ENCODE assay signal across 25 cellular contexts in genomic region chr21:45383111-45383614, GRCh38. TPM values are rescaled to one million over a fixed set of nuclear protein-coding genes. Genes with fewer than 3 reads are reported as not detected.
DNase-seq lines count a peak whose midpoint lies in the region; ATAC-seq and TF ChIP-seq lines count a peak whose summit lies in the region.
"Had no signal": no experiment of that assay in that cellular context is flagged by ENCODE, and none has a peak within 500 bp of the region (broad histone marks: within the 10 kb centered on the region; RNA-seq: fewer than 3 reads in every experiment).

No MANE protein-coding gene starts in this region.

- peak overlapping the region in 1 of 2 experiments; percentile 61 for H3K14ac ChIP-seq in mesenchymal stem cell (ENCODE audit: low read length in 2 of 2)

- H3K9ac ChIP-seq in mesenchymal stem cell (ENCODE audit: low read length), result no peak overlapping the region

- H3K27ac ChIP-seq in mesenchymal stem cell (ENCODE audit: low read length, poor library complexity, severe bottlenecking), result no peak overlapping the region
- no peak overlapping the region for H3K27ac ChIP-seq in aorta (ENCODE audit: low read depth in 1 of 2, low read length in 2 of 2)
- no peak overlapping the region for H3K27ac ChIP-seq in CD4-positive, alpha-beta memory T cell (ENCODE audit: low read depth, low read length)
- H3K27ac ChIP-seq: ascending aorta, skin epidermis, suprapubic skin, vagina had no signal

- H3K9me3 Mint-ChIP-seq in natural killer cell treated with Interleukin-12 subunit alpha and Interleukin-12 subunit beta and Interleukin-15 and Interleukin-18, amount 100 ng/mL, for 72 hours, result no peaks in the 10 kb centered on the region
- H3K9me3 Mint-ChIP-seq in natural killer cell (no peaks in the 10 kb centered on the region), glutamatergic neuron (ENCODE audit: unreplicated experiment) (peaks cover 7% of the 10 kb centered on the region)
- no peaks in the 10 kb centered on the region for H3K9me3 Mint-ChIP-seq in CD4-positive, alpha-beta memory T cell
- H3K9me3 Mint-ChIP-seq: activated naive CD4-positive, alpha-beta T cell treated with anti-CD3 and anti-CD28 coated beads for 36 hours; activated T-cell treated with anti-CD3 and anti-CD28 coated beads, Interleukin-2, amount 50 U/mL, for 24 hours; stimulated activated effector memory CD8-positive, alpha-beta T cell treated with anti-CD3 and anti-CD28 coated beads, Interleukin-12 subunit alpha, Interleukin-12 subunit beta, amount 100 ng/mL, for 72 hours had no signal

- no peak overlapping the region for H3K23ac ChIP-seq in mesenchymal stem cell (ENCODE audit: low read length in 2 of 2)

- no peak overlapping the region for H2BK15ac ChIP-seq in mesenchymal stem cell (ENCODE audit: low read depth, poor library complexity, severe bottlenecking)

- H3K18ac ChIP-seq in mesenchymal stem cell (ENCODE audit: low read depth in 1 of 2, low read length in 2 of 2), result no peak overlapping the region

- TF ChIP-seq CTCF in natural killer cell (IDR thresholded peaks at IDR 0.05) (no peak), glutamatergic neuron (IDR thresholded peaks at IDR 0.05; ENCODE audit: partially characterized antibody, unreplicated experiment) (no peak)

- no peak overlapping the region for H2BK12ac ChIP-seq in mesenchymal stem cell (ENCODE audit: low read length in 2 of 2)

- H4K91ac ChIP-seq in mesenchymal stem cell (ENCODE audit: low read length), result peak overlapping the region; percentile 5

- no peak overlapping the region for H2BK5ac ChIP-seq in mesenchymal stem cell (ENCODE audit: low read depth, low read length, poor library complexity, severe bottlenecking)

- no peak overlapping the region for H3K4me2 ChIP-seq in mesenchymal stem cell (ENCODE audit: low read length, poor library complexity, severe bottlenecking)

- ATAC-seq in natural killer cell treated with Interleukin-12 subunit alpha and Interleukin-12 subunit beta and Interleukin-15 and Interleukin-18, amount 100 ng/mL, for 72 hours, result peak in 1 of 2 donors; percentile 2
- ATAC-seq in natural killer cell, result no peak
- ATAC-seq in aorta (ENCODE audit: low FRiP score), result no peak
- ATAC-seq: naive thymus-derived CD8-positive, alpha-beta T cell; stimulated activated effector memory CD8-positive, alpha-beta T cell treated with anti-CD3 and anti-CD28 coated beads, Interleukin-12 subunit alpha, Interleukin-12 subunit beta, amount 100 ng/mL, for 72 hours had no signal

- no peaks in the 10 kb centered on the region for H3K4me1 Mint-ChIP-seq in natural killer cell treated with Interleukin-12 subunit alpha and Interleukin-12 subunit beta and Interleukin-15 and Interleukin-18, amount 100 ng/mL, for 72 hours (ENCODE audit: low read depth in 2 of 2)
- H3K4me1 Mint-ChIP-seq in natural killer cell, result no peaks in the 10 kb centered on the region
- H3K4me1 Mint-ChIP-seq in glutamatergic neuron (ENCODE audit: low read depth, unreplicated experiment), result peaks cover 4% of the 10 kb centered on the region
- no peaks in the 10 kb centered on the region for H3K4me1 Mint-ChIP-seq in CD4-positive, alpha-beta memory T cell
- H3K4me1 Mint-ChIP-seq: IgD-negative memory B cell; stimulated activated effector memory CD8-positive, alpha-beta T cell treated with anti-CD3 and anti-CD28 coated beads, Interleukin-12 subunit alpha, Interleukin-12 subunit beta, amount 100 ng/mL, for 72 hours had no signal

- no peak overlapping the region for H3K27ac Mint-ChIP-seq in natural killer cell treated with Interleukin-12 subunit alpha and Interleukin-12 subunit beta and Interleukin-15 and Interleukin-18, amount 100 ng/mL, for 72 hours
- H3K27ac Mint-ChIP-seq in natural killer cell (no peak overlapping the region), glutamatergic neuron (ENCODE audit: unreplicated experiment) (no peak overlapping the region)
- no peak overlapping the region for H3K27ac Mint-ChIP-seq in CD4-positive, alpha-beta memory T cell
- H3K27ac Mint-ChIP-seq: activated naive CD4-positive, alpha-beta T cell treated with anti-CD3 and anti-CD28 coated beads for 36 hours; activated T-cell treated with anti-CD3 and anti-CD28 coated beads, Interleukin-2, amount 50 U/mL, for 24 hours; IgD-negative memory B cell; stimulated activated effector memory CD8-positive, alpha-beta T cell treated with anti-CD3 and anti-CD28 coated beads, Interleukin-12 subunit alpha, Interleukin-12 subunit beta, amount 100 ng/mL, for 72 hours had no signal

- POLR2A ChIA-PET in CD4-positive, alpha-beta memory T cell (lab: Charles Lee; ENCODE audit: partially characterized antibody), result no interaction called here

- CTCF ChIA-PET in CD4-positive, alpha-beta memory T cell (lab: Charles Lee; ENCODE audit: partially characterized antibody), result no interaction called here

- DNase-seq in natural killer cell treated with Interleukin-12 subunit alpha and Interleukin-12 subunit beta and Interleukin-15 and Interleukin-18, amount 100 ng/mL, for 72 hours (ENCODE audit: low spot score), result peak; percentile 50
- DNase-seq in natural killer cell (no peak), glutamatergic neuron (peak; percentile 22), mesenchymal stem cell (no peak), aorta (peak; percentile 32 to 59), dermis blood vessel endothelial cell (no peak), GF-D8 (lab: John Stamatoyannopoulos, UW) (no peak)
- no peak for DNase-seq in CD4-positive, alpha-beta memory T cell
- DNase-seq: ACHN; activated CD4-positive, alpha-beta T cell treated with anti-CD3 and anti-CD28 coated beads for 1 hour; activated naive CD4-positive, alpha-beta T cell treated with anti-CD3 and anti-CD28 coated beads for 36 hours; activated T-cell treated with anti-CD3 and anti-CD28 coated beads, Interleukin-2, amount 50 U/mL, for 24 hours; cerebellar nuclear complex; foreskin fibroblast; NCI-H2107; NCI-H510A treated with DMSO at 0.1 percent for 48 hours; SHP77 treated with DMSO at 0.1 percent for 48 hours; stimulated activated CD4-positive, alpha-beta T cell treated with anti-CD3 and anti-CD28 coated beads, Interleukin-2, amount 100 ng/mL, for 24 hours had no signal

- H3K4me1 ChIP-seq in mesenchymal stem cell (ENCODE audit: control insufficient read depth, insufficient read depth, low read depth, low read length) (peaks cover 30% of the 10 kb centered on the region), aorta (ENCODE audit: control insufficient read depth in 1 of 2, insufficient read depth in 2 of 2, low read length in 2 of 2) (no peaks in the 10 kb centered on the region)
- H3K4me1 ChIP-seq in CD4-positive, alpha-beta memory T cell (ENCODE audit: insufficient read depth, low read length), result no peaks in the 10 kb centered on the region

- H3K4me3 ChIP-seq in mesenchymal stem cell (ENCODE audit: insufficient read depth in 1 of 2, low read depth in 1 of 2, low read length in 2 of 2) (no peak overlapping the region), aorta (ENCODE audit: low read length in 2 of 2) (no peak overlapping the region)
- H3K4me3 ChIP-seq in CD4-positive, alpha-beta memory T cell (ENCODE audit: low read length in 2 of 2), result no peak overlapping the region
- H3K4me3 ChIP-seq: ascending aorta, skin epidermis, suprapubic skin, vagina had no signal

- no peak overlapping the region for H2AFZ ChIP-seq in mesenchymal stem cell (ENCODE audit: low read depth, low read length)

- no peaks in the 10 kb centered on the region for H3K79me1 ChIP-seq in mesenchymal stem cell (replicated peaks; ENCODE audit: low read length, poor library complexity, severe bottlenecking)

- intact Hi-C loops in natural killer cell (cut with micrococcal nuclease) (no loop called here), aorta (cut with DNase I) (no loop called here)
- intact Hi-C loops in CD4-positive, alpha-beta memory T cell (cut with micrococcal nuclease), result no loop called here

- H3K4me3 Mint-ChIP-seq in natural killer cell treated with Interleukin-12 subunit alpha and Interleukin-12 subunit beta and Interleukin-15 and Interleukin-18, amount 100 ng/mL, for 72 hours, result no peak overlapping the region
- no peak overlapping the region for H3K4me3 Mint-ChIP-seq in natural killer cell
- H3K4me3 Mint-ChIP-seq in glutamatergic neuron (ENCODE audit: unreplicated experiment), result no peak overlapping the region
- H3K4me3 Mint-ChIP-seq in CD4-positive, alpha-beta memory T cell, result no peak overlapping the region
- H3K4me3 Mint-ChIP-seq: activated naive CD4-positive, alpha-beta T cell treated with anti-CD3 and anti-CD28 coated beads for 36 hours; activated T-cell treated with anti-CD3 and anti-CD28 coated beads, Interleukin-2, amount 50 U/mL, for 24 hours; naive thymus-derived CD8-positive, alpha-beta T cell; stimulated activated effector memory CD8-positive, alpha-beta T cell treated with anti-CD3 and anti-CD28 coated beads, Interleukin-12 subunit alpha, Interleukin-12 subunit beta, amount 100 ng/mL, for 72 hours had no signal

- H4K8ac ChIP-seq in mesenchymal stem cell (ENCODE audit: low read length), result peak overlapping the region; percentile 15

- no peak overlapping the region for H3K4ac ChIP-seq in mesenchymal stem cell (ENCODE audit: low read depth in 1 of 2, low read length in 2 of 2)

- peaks cover 0 to 5% of the 10 kb centered on the region in 2 experiments for H3K27me3 ChIP-seq in mesenchymal stem cell (ENCODE audit: control insufficient read depth in 1 of 2, insufficient read depth in 1 of 2, low read length in 2 of 2)
- no peaks in the 10 kb centered on the region for H3K27me3 ChIP-seq in aorta (ENCODE audit: control insufficient read depth in 1 of 2, insufficient read depth in 2 of 2, low read length in 1 of 2)
- H3K27me3 ChIP-seq in CD4-positive, alpha-beta memory T cell (ENCODE audit: insufficient read depth, low read length), result no peaks in the 10 kb centered on the region
- H3K27me3 ChIP-seq: ascending aorta, vagina had no signal

- H3K9me3 ChIP-seq in mesenchymal stem cell (ENCODE audit: control insufficient read depth, low read length), result no peaks in the 10 kb centered on the region
- no peaks in the 10 kb centered on the region for H3K9me3 ChIP-seq in aorta (ENCODE audit: control insufficient read depth, low read length)
- H3K9me3 ChIP-seq in CD4-positive, alpha-beta memory T cell (ENCODE audit: control insufficient read depth in 1 of 2, low read length in 2 of 2), result no peaks in the 10 kb centered on the region
- H3K9me3 ChIP-seq: ascending aorta, suprapubic skin, vagina had no signal

- H3K36me3 ChIP-seq in mesenchymal stem cell (ENCODE audit: control insufficient read depth in 1 of 2, insufficient read depth in 2 of 2, low read depth in 1 of 2, low read length in 2 of 2), result no peaks in the 10 kb centered on the region
- no peaks in the 10 kb centered on the region for H3K36me3 ChIP-seq in aorta (ENCODE audit: control insufficient read depth in 1 of 2, insufficient read depth in 2 of 2, low read length in 1 of 2)
- no peaks in the 10 kb centered on the region for H3K36me3 ChIP-seq in CD4-positive, alpha-beta memory T cell (ENCODE audit: insufficient read depth, low read length)
- H3K36me3 ChIP-seq: ascending aorta, suprapubic skin, vagina had no signal

- WGBS in mesenchymal stem cell, result 83% methylated on average over 11 of the region's 11 CpGs
- 93 to 94% methylated on average over 11 of the region's 11 CpGs for WGBS in aorta, 2 donors

- no peaks in the 10 kb centered on the region for H3K36me3 Mint-ChIP-seq in natural killer cell treated with Interleukin-12 subunit alpha and Interleukin-12 subunit beta and Interleukin-15 and Interleukin-18, amount 100 ng/mL, for 72 hours
- no peaks in the 10 kb centered on the region for H3K36me3 Mint-ChIP-seq in natural killer cell
- H3K36me3 Mint-ChIP-seq in glutamatergic neuron (ENCODE audit: unreplicated experiment), result peaks cover 6% of the 10 kb centered on the region
- no peaks in the 10 kb centered on the region for H3K36me3 Mint-ChIP-seq in CD4-positive, alpha-beta memory T cell
- H3K36me3 Mint-ChIP-seq: IgD-negative memory B cell; naive thymus-derived CD8-positive, alpha-beta T cell; stimulated activated effector memory CD8-positive, alpha-beta T cell treated with anti-CD3 and anti-CD28 coated beads, Interleukin-12 subunit alpha, Interleukin-12 subunit beta, amount 100 ng/mL, for 72 hours had no signal

- peaks cover 15 to 16% of the 10 kb centered on the region in 2 donors for H3K27me3 Mint-ChIP-seq in natural killer cell treated with Interleukin-12 subunit alpha and Interleukin-12 subunit beta and Interleukin-15 and Interleukin-18, amount 100 ng/mL, for 72 hours
- H3K27me3 Mint-ChIP-seq in natural killer cell (ENCODE audit: low read depth in 2 of 2), result peaks cover 10 to 12% of the 10 kb centered on the region in 2 donors
- peaks cover 12% of the 10 kb centered on the region for H3K27me3 Mint-ChIP-seq in glutamatergic neuron (ENCODE audit: unreplicated experiment)
- H3K27me3 Mint-ChIP-seq in CD4-positive, alpha-beta memory T cell, result peaks cover 21 to 25% of the 10 kb centered on the region in 2 donors

- no peak overlapping the region for H2BK120ac ChIP-seq in mesenchymal stem cell (ENCODE audit: low read depth, low read length)

- H2AK5ac ChIP-seq in mesenchymal stem cell (ENCODE audit: low read length, severe bottlenecking), result no peak overlapping the region

RNA-seq across cellular contexts. Expression of gene COL18A1, which starts 21.8 kb away (rescaled TPM):
- 1 to 10 TPM in 1 of 2 donors, under 1 TPM in 1; 0.31 to 1.3 TPM for total RNA-seq in natural killer cell treated with Interleukin-12 subunit alpha and Interleukin-12 subunit beta and Interleukin-15 and Interleukin-18, amount 100 ng/mL, for 72 hours
- total RNA-seq in natural killer cell (10 to 100 TPM; 12.3 to 22.3 (median 12.7) TPM), glutamatergic neuron (ENCODE audit: unreplicated experiment) (9.5 TPM), aorta (100 to 1,000 TPM; 289 to 301 TPM), dermis blood vessel endothelial cell (309 and 317 TPM in 2 replicates)
- polyA plus RNA-seq in mesenchymal stem cell (2013, experiment 1 of 2), result 330 TPM
- 322 TPM for polyA plus RNA-seq in mesenchymal stem cell (2013, experiment 2 of 2)
- polyA plus RNA-seq in aorta, result 100 to 1,000 TPM in 1 of 2 donors, 10 to 100 TPM in 1; 97.3 to 963 TPM
- total RNA-seq in CD4-positive, alpha-beta memory T cell, result 1 to 10 TPM; 4.2 to 4.5 TPM
- 1 to 10 TPM in 1 of 2 donors, under 1 TPM in 1; 0.43 to 3.4 TPM for polyA plus RNA-seq in CD4-positive, alpha-beta memory T cell

Comparison
In these comparisons a context has a peak if more than half of its experiments do, and no peak if none do; other contexts are left out.
1. DNase-seq: peak in natural killer cell treated with Interleukin-12 subunit alpha and Interleukin-12 subunit beta and Interleukin-15 and Interleukin-18, amount 100 ng/mL, for 72 hours (single experiment), glutamatergic neuron (single experiment) and aorta (2 of 2); none in natural killer cell (single experiment), mesenchymal stem cell (single experiment), dermis blood vessel endothelial cell (single experiment), GF-D8 (single experiment) and CD4-positive, alpha-beta memory T cell (0 of 5).
2. RNA of gene COL18A1, which starts 21.8 kb away (total RNA-seq): 309 to 317 TPM in dermis blood vessel endothelial cell and 289 to 301 TPM in aorta; 12.3 to 22.3 TPM in natural killer cell, 9.5 TPM in glutamatergic neuron (single experiment), 4.2 to 4.5 TPM in CD4-positive, alpha-beta memory T cell and 0.31 to 1.3 TPM in natural killer cell treated with Interleukin-12 subunit alpha and Interleukin-12 subunit beta and Interleukin-15 and Interleukin-18, amount 100 ng/mL, for 72 hours; every median in the first group is over 10 times any median in the second.